ENCODE assay signal across 7 cellular contexts in genomic region chr4:49147601-49148000, GRCh38.
DNase-seq lines count a peak whose midpoint lies in the region; TF ChIP-seq lines count a peak whose summit lies in the region.
"Not testable (repeated sequence)": the region's sequence is repeated elsewhere in the genome, so short reads cannot be mapped to it uniquely, and the experiment has no call there.

No MANE protein-coding gene starts in this region.

- peaks cover 13% of the 10 kb centered on the region for H3K36me3 Mint-ChIP-seq in neural progenitor cell

- not testable (repeated sequence) for H3K27ac ChIP-seq in mammary epithelial cell (ENCODE audit: insufficient read depth, low read depth, low read length); hepatocyte; neural progenitor cell

- H3K4me1 ChIP-seq in mammary epithelial cell (ENCODE audit: insufficient read depth, low read length); hepatocyte (ENCODE audit: insufficient read depth); neural progenitor cell: not testable (repeated sequence)

- H3K79me2 ChIP-seq in mammary epithelial cell (ENCODE audit: insufficient read depth, low read length); hepatocyte; neural progenitor cell (ENCODE audit: low read depth): not testable (repeated sequence)

- dilution Hi-C loops in mammary epithelial cell (cut with HindIII; ENCODE audit: low sequenced_read_pairs), result not testable (repeated sequence)

- H3K27me3 ChIP-seq in mammary epithelial cell (ENCODE audit: insufficient read depth, low read length); hepatocyte; neural progenitor cell: not testable (repeated sequence)

- not testable (repeated sequence) for H3K9me2 ChIP-seq in hepatocyte (replicated peaks; ENCODE audit: insufficient read depth)

- not testable (repeated sequence) for H3K4me1 Mint-ChIP-seq in neural progenitor cell

- not testable (repeated sequence) for H3K9ac ChIP-seq in mammary epithelial cell (ENCODE audit: insufficient read depth, low read length); neural progenitor cell

- CTCF ChIA-PET in mammary epithelial cell (lab: Charles Lee; ENCODE audit: low non-redundant PET), result not testable (repeated sequence)

- H3K9me3 ChIP-seq in mammary epithelial cell (replicated peaks; ENCODE audit: insufficient read depth, low read length), result peaks cover 76% of the 10 kb centered on the region
- not testable (repeated sequence) for H3K9me3 ChIP-seq in hepatocyte (ENCODE audit: low read depth)
- peaks cover 21% of the 10 kb centered on the region for H3K9me3 ChIP-seq in neural progenitor cell (ENCODE audit: low read depth)

- peaks cover 90% of the 10 kb centered on the region for H3K9me3 Mint-ChIP-seq in neural progenitor cell

- TF ChIP-seq CTCF in NB4 (IDR thresholded peaks at IDR 0.05; ENCODE audit: low read depth, low read length); mammary epithelial cell (conservative IDR thresholded peaks at IDR 0.05 in 1 of 2, IDR thresholded peaks at IDR 0.05 in 1 of 2; ENCODE audit: extremely low read depth in 1 of 2, insufficient read depth in 1 of 2, low read depth in 1 of 2, low read length in 2 of 2); epithelial cell of esophagus (IDR thresholded peaks at IDR 0.05; ENCODE audit: insufficient read depth, low read depth, low read length, missing control alignments); hepatocyte (IDR thresholded peaks at IDR 0.05; ENCODE audit: poor library complexity); neural progenitor cell (IDR thresholded peaks at IDR 0.05): not testable (repeated sequence)

- H3K27ac Mint-ChIP-seq in neural progenitor cell, result not testable (repeated sequence)

- H4K20me1 ChIP-seq in mammary epithelial cell (ENCODE audit: insufficient read depth, low read length); hepatocyte (ENCODE audit: insufficient read depth, poor library complexity, severe bottlenecking); neural progenitor cell (ENCODE audit: low read depth): not testable (repeated sequence)

- in situ Hi-C loops in mammary epithelial cell (cut with MboI; ENCODE audit: low sequenced_read_pairs in 2 of 2), result not testable (repeated sequence)

- not testable (repeated sequence) for H3K4me3 ChIP-seq in NB4 (ENCODE audit: low read depth, low read length); mammary epithelial cell (replicated peaks in 1 of 3; ENCODE audit: insufficient read depth in 1 of 3, low read depth in 2 of 3, low read length in 3 of 3); epithelial cell of esophagus (ENCODE audit: low read length); hepatocyte; neural progenitor cell

- not testable (repeated sequence) for H3K4me3 Mint-ChIP-seq in neural progenitor cell

- H2AFZ ChIP-seq in mammary epithelial cell (ENCODE audit: low read depth, low read length); hepatocyte; neural progenitor cell (replicated peaks): not testable (repeated sequence)

- BruUV-seq in mammary epithelial cell (replicated peaks; lab: Mats Ljungman, UMichigan), result not testable (repeated sequence)

- intact Hi-C loops in mammary epithelial cell (cut with micrococcal nuclease), result not testable (repeated sequence)

- not testable (repeated sequence) for TF ChIP-seq POLR2A in NB4 (IDR thresholded peaks at IDR 0.05; ENCODE audit: extremely low read depth, insufficient read length)

- H3K4me2 ChIP-seq in mammary epithelial cell (ENCODE audit: insufficient read depth, low read depth, low read length); hepatocyte; neural progenitor cell: not testable (repeated sequence)

- peak; percentile 42 for DNase-seq in HT1080 (ENCODE audit: low read depth)
- peak; percentile 21 for DNase-seq in NB4 (ENCODE audit: low read depth)
- DNase-seq in mammary epithelial cell, result peak; percentile 14
- peak; percentile 45 for DNase-seq in epithelial cell of esophagus (ENCODE audit: low read depth)
- peak; percentile 41 for DNase-seq in hepatocyte (ENCODE audit: low spot score)
- DNase-seq in left kidney (ENCODE audit: low read depth, low spot score), result peak; percentile 18
- peak; percentile 8 for DNase-seq in neural progenitor cell (ENCODE audit: low spot score)

- not testable (repeated sequence) for H3F3A ChIP-seq in neural progenitor cell (ENCODE audit: low read depth)

- H3K27me3 Mint-ChIP-seq in neural progenitor cell (ENCODE audit: insufficient read depth, low read depth), result peaks cover 14% of the 10 kb centered on the region

- H3K36me3 ChIP-seq in mammary epithelial cell (ENCODE audit: insufficient read depth, low read length); hepatocyte (replicated peaks; ENCODE audit: insufficient read depth, low read depth); neural progenitor cell: not testable (repeated sequence)

- WGBS in mammary epithelial cell (ENCODE audit: low coverage, missing lambda C conversion rate), result 40% methylated on average over 6 of the region's 6 CpGs
- 54% methylated on average over 6 of the region's 6 CpGs for WGBS in hepatocyte (ENCODE audit: low lambda C conversion rate, missing lambda C conversion rate)
